In the genomic region with DNA sequence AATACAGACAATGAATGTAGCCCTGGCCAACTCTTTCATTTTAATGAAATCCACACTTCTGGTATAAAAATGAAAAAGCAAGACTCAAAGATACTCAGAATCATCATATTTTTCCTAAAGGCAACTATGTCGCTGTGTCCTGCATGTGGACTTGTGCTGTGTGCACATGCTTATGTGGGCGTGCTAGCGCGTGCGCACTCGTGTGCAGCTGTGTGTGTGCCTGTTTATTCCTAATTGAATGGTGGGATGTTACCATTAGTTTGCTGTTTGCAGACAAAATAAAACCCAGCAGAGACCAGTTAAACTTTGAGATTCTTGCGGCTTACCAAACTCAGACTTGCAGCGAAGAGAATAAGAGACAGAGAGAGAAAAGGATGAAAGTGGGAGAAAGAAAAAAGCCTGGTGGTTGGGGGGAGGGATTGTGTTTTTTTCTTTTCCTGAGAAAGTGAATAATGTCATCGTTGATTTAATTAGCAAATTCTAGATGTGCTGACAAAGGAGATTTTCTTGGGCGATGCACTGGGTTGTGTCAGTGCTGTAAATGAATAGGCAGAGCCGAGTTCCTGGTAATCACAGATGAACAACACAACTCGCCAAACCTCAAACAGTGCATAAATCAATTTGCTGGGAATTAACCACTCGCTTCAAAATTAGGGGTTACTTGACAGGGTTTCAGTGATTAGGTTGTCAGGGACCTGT, we compare ENCODE assay signal across 1 cellular context.
TF ChIP-seq lines count a peak whose summit lies in the region.

No MANE protein-coding gene starts in this region.

TF ChIP-seq in K562, 482 proteins besides CTCF, POLR2A, EP300 and RAD21 (continued from another document):
- peak; percentile 70 to 72 for TF ChIP-seq NRF1 (conservative IDR thresholded peaks at IDR 0.05 in 1 of 2, IDR thresholded peaks at IDR 0.05 in 1 of 2)
TF ChIP-seq in K562: peak in this region for 1.
